In genomic region chr5:20680718-20681302, GRCh38 we compare ENCODE assay signal across 30 cellular contexts.
A peak's percentile ranks its signal among the peaks of the same experiment; 100 is the strongest.
DNase-seq lines count a peak whose midpoint lies in the region; ATAC-seq and TF ChIP-seq lines count a peak whose summit lies in the region.
"Had no signal": no experiment of that assay in that cellular context is flagged by ENCODE, and none has a peak within 500 bp of the region (broad histone marks: within the 10 kb centered on the region; RNA-seq: fewer than 3 reads in every experiment).

No MANE protein-coding gene starts in this region.

- no peaks in the 10 kb centered on the region for H3K9me2 ChIP-seq in SU-DHL-6 (replicated peaks; ENCODE audit: insufficient read depth, low read length)

- DNase-seq in MCF 10A (ENCODE audit: unreplicated experiment) = peak; percentile 36
- no peak for DNase-seq in breast epithelium (ENCODE audit: low spot score in 2 of 2)
- DNase-seq in fibroblast of the aortic adventitia (ENCODE audit: low read depth) = peak; percentile 15
- DNase-seq in NOMO-1 treated with DMSO at 0.1 percent for 48 hours (lab: John Stamatoyannopoulos, UW; ENCODE audit: unreplicated experiment) = no peak
- no peak for DNase-seq in adrenal gland
- DNase-seq in anterior cingulate cortex (lab: John Stamatoyannopoulos, UW) = no peak
- DNase-seq: activated CD8-positive, alpha-beta memory T cell treated with anti-CD3 and anti-CD28 coated beads, Interleukin-2, amount 10 ng/mL, durations not matched to agents 7 days and 5 days; activated naive CD4-positive, alpha-beta T cell treated with anti-CD3 and anti-CD28 coated beads, Interleukin-2, amount 10 ng/mL, durations not matched to agents 7 days and 5 days; AML-193; amniotic stem cell; caudate nucleus; CD4-positive, alpha-beta T cell; hippocampal formation; KG1; naive B cell; NCI-H1436; NCI-H2107; nucleus accumbens; PC-3; psoas muscle; SHP77; stimulated activated CD4-positive, alpha-beta T cell treated with anti-CD3 and anti-CD28 coated beads, Interleukin-15, amount 100 ng/mL, for 24 hours; stimulated activated naive B cell treated with anti-CD40 and anti-IgM and Interleukin-4, amounts not matched to agents 10 μg/mL and 1 μg/mL and 100 μg/mL, for 72 hours; T-helper 9 cell had no signal

- CTCF ChIA-PET in MCF 10A (lab: Yijun Ruan, JAX) = no interaction called here

- POLR2A ChIA-PET in MCF 10A (lab: Yijun Ruan, JAX) = no interaction called here

- no peak overlapping the region for H3K4me2 ChIP-seq in SU-DHL-6 (ENCODE audit: low read depth, low read length, poor library complexity, severe bottlenecking)

- H3K9me3 ChIP-seq in breast epithelium = no peaks in the 10 kb centered on the region
- H3K9me3 ChIP-seq in SU-DHL-6 (ENCODE audit: insufficient read depth, low read length) = no peaks in the 10 kb centered on the region
- no peaks in the 10 kb centered on the region for H3K9me3 ChIP-seq in adrenal gland (replicated peaks in 1 of 3)
- H3K9me3 ChIP-seq: gastroesophageal sphincter, psoas muscle had no signal

- H3K4me3 ChIP-seq in breast epithelium = no peak overlapping the region
- no peak overlapping the region for H3K4me3 ChIP-seq in SU-DHL-6 (ENCODE audit: insufficient read depth, low read length, poor library complexity, severe bottlenecking)
- no peak overlapping the region for H3K4me3 ChIP-seq in fibroblast of the aortic adventitia (ENCODE audit: low read depth, low read length)
- no peak overlapping the region for H3K4me3 ChIP-seq in adrenal gland
- H3K4me3 ChIP-seq: gastroesophageal sphincter, GM12878, psoas muscle had no signal

- H3K9me3 Mint-ChIP-seq in MCF 10A (ENCODE audit: unreplicated experiment) = no peaks in the 10 kb centered on the region
- H3K9me3 Mint-ChIP-seq: stimulated activated naive B cell treated with anti-CD40 and anti-IgM and Interleukin-4, amounts not matched to agents 10 μg/mL and 1 μg/mL and 100 μg/mL, for 72 hours had no signal

- no peak overlapping the region for H3K4me3 Mint-ChIP-seq in MCF 10A (ENCODE audit: unreplicated experiment)
- H3K4me3 Mint-ChIP-seq: activated CD8-positive, alpha-beta memory T cell treated with anti-CD3 and anti-CD28 coated beads, Interleukin-2, amount 10 ng/mL, durations not matched to agents 7 days and 5 days; activated naive CD4-positive, alpha-beta T cell treated with anti-CD3 and anti-CD28 coated beads, Interleukin-2, amount 10 ng/mL, durations not matched to agents 7 days and 5 days; CD4-positive, alpha-beta T cell; naive B cell; stimulated activated naive B cell treated with anti-CD40 and anti-IgM and Interleukin-4, amounts not matched to agents 10 μg/mL and 1 μg/mL and 100 μg/mL, for 72 hours had no signal

- 68 to 78% (median 70%) methylated on average over 5 of the region's 5 CpGs for WGBS in adrenal gland, 4 donors

- H3K36me3 ChIP-seq in breast epithelium = no peaks in the 10 kb centered on the region
- H3K36me3 ChIP-seq in SU-DHL-6 (ENCODE audit: low read length) = no peaks in the 10 kb centered on the region
- no peaks in the 10 kb centered on the region for H3K36me3 ChIP-seq in adrenal gland (replicated peaks in 1 of 2)
- H3K36me3 ChIP-seq: gastroesophageal sphincter had no signal

- no peak overlapping the region for H3K9ac ChIP-seq in SU-DHL-6 (ENCODE audit: low read length)

- H3K36me3 Mint-ChIP-seq in MCF 10A (ENCODE audit: insufficient read depth, unreplicated experiment) = no peaks in the 10 kb centered on the region
- H3K36me3 Mint-ChIP-seq: activated CD8-positive, alpha-beta memory T cell treated with anti-CD3 and anti-CD28 coated beads, Interleukin-2, amount 10 ng/mL, durations not matched to agents 7 days and 5 days; activated naive CD4-positive, alpha-beta T cell treated with anti-CD3 and anti-CD28 coated beads, Interleukin-2, amount 10 ng/mL, durations not matched to agents 7 days and 5 days; naive B cell; stimulated activated naive B cell treated with anti-CD40 and anti-IgM and Interleukin-4, amounts not matched to agents 10 μg/mL and 1 μg/mL and 100 μg/mL, for 72 hours had no signal

- H3F3A ChIP-seq in SU-DHL-6 (ENCODE audit: insufficient read depth) = no peaks in the 10 kb centered on the region

- H3K79me2 ChIP-seq in SU-DHL-6 (ENCODE audit: insufficient read depth, low read length) = no peaks in the 10 kb centered on the region

- H3K4me1 ChIP-seq in breast epithelium = no peaks in the 10 kb centered on the region
- H3K4me1 ChIP-seq in adrenal gland (replicated peaks in 1 of 2) = no peaks in the 10 kb centered on the region
- H3K4me1 ChIP-seq: gastroesophageal sphincter, psoas muscle had no signal

- TF ChIP-seq CTCF in MCF 10A (IDR thresholded peaks at IDR 0.05; ENCODE audit: unreplicated experiment) (no peak), breast epithelium (IDR thresholded peaks at IDR 0.05) (no peak), SU-DHL-6 (IDR thresholded peaks at IDR 0.05; ENCODE audit: insufficient read depth, low read length, poor library complexity, severe bottlenecking) (no peak), fibroblast of the aortic adventitia (IDR thresholded peaks at IDR 0.05; ENCODE audit: insufficient read depth, low read length) (no peak), adrenal gland (IDR thresholded peaks at IDR 0.05) (no peak)

- ATAC-seq in HG03045 (IDR thresholded peaks at IDR 0.05; ENCODE audit: unreplicated experiment) = no peak
- ATAC-seq: activated CD8-positive, alpha-beta memory T cell treated with anti-CD3 and anti-CD28 coated beads, Interleukin-2, amount 10 ng/mL, durations not matched to agents 7 days and 5 days; gastroesophageal sphincter; GM12878; left lobe of liver; PC-3; psoas muscle; stimulated activated naive B cell treated with anti-CD40 and anti-IgM and Interleukin-4, amounts not matched to agents 10 μg/mL and 1 μg/mL and 100 μg/mL, for 72 hours had no signal

- H3K27ac Mint-ChIP-seq in MCF 10A (ENCODE audit: low read depth, unreplicated experiment) = no peak overlapping the region
- H3K27ac Mint-ChIP-seq: activated CD8-positive, alpha-beta memory T cell treated with anti-CD3 and anti-CD28 coated beads, Interleukin-2, amount 10 ng/mL, durations not matched to agents 7 days and 5 days; activated naive CD4-positive, alpha-beta T cell treated with anti-CD3 and anti-CD28 coated beads, Interleukin-2, amount 10 ng/mL, durations not matched to agents 7 days and 5 days; CD4-positive, alpha-beta T cell; naive B cell; stimulated activated naive B cell treated with anti-CD40 and anti-IgM and Interleukin-4, amounts not matched to agents 10 μg/mL and 1 μg/mL and 100 μg/mL, for 72 hours had no signal

- H3K4me1 Mint-ChIP-seq in MCF 10A (ENCODE audit: insufficient read depth, unreplicated experiment) = peaks cover 18% of the 10 kb centered on the region
- H3K4me1 Mint-ChIP-seq: activated CD8-positive, alpha-beta memory T cell treated with anti-CD3 and anti-CD28 coated beads, Interleukin-2, amount 10 ng/mL, durations not matched to agents 7 days and 5 days; activated naive CD4-positive, alpha-beta T cell treated with anti-CD3 and anti-CD28 coated beads, Interleukin-2, amount 10 ng/mL, durations not matched to agents 7 days and 5 days; naive B cell; stimulated activated naive B cell treated with anti-CD40 and anti-IgM and Interleukin-4, amounts not matched to agents 10 μg/mL and 1 μg/mL and 100 μg/mL, for 72 hours had no signal

- intact Hi-C loops in MCF 10A (cut with micrococcal nuclease) = no loop called here
- intact Hi-C loops in breast epithelium (cut with DNase I; ENCODE audit: low total_unique reads) = no loop called here
- intact Hi-C loops in adrenal gland (cut with DNase I) = no loop called here

- no peak overlapping the region for H3K27ac ChIP-seq in breast epithelium
- no peak overlapping the region for H3K27ac ChIP-seq in SU-DHL-6 (ENCODE audit: low read depth, low read length)
- H3K27ac ChIP-seq in adrenal gland = no peak overlapping the region
- H3K27ac ChIP-seq: 22Rv1, gastroesophageal sphincter, psoas muscle had no signal

- BruUV-seq in MCF 10A (replicated peaks; lab: Mats Ljungman, UMichigan) = no TSS peak

- H2AFZ ChIP-seq in SU-DHL-6 (ENCODE audit: low read depth, low read length, severe bottlenecking) = peak overlapping the region; percentile 43

- TF ChIP-seq POLR2A in breast epithelium (IDR thresholded peaks at IDR 0.05) (no peak), adrenal gland (IDR thresholded peaks at IDR 0.05) (no peak)

- no peaks in the 10 kb centered on the region for H4K20me1 ChIP-seq in SU-DHL-6 (ENCODE audit: low read depth, low read length)

- H3K27me3 ChIP-seq in breast epithelium (no peaks in the 10 kb centered on the region), SU-DHL-6 (ENCODE audit: low read length) (no peaks in the 10 kb centered on the region), adrenal gland (no peaks in the 10 kb centered on the region)
- H3K27me3 ChIP-seq: gastroesophageal sphincter had no signal

- H3K27me3 Mint-ChIP-seq in MCF 10A (ENCODE audit: insufficient read depth, unreplicated experiment) = no peaks in the 10 kb centered on the region
- H3K27me3 Mint-ChIP-seq: activated CD8-positive, alpha-beta memory T cell treated with anti-CD3 and anti-CD28 coated beads, Interleukin-2, amount 10 ng/mL, durations not matched to agents 7 days and 5 days; activated naive CD4-positive, alpha-beta T cell treated with anti-CD3 and anti-CD28 coated beads, Interleukin-2, amount 10 ng/mL, durations not matched to agents 7 days and 5 days; CD4-positive, alpha-beta T cell; naive B cell; stimulated activated naive B cell treated with anti-CD40 and anti-IgM and Interleukin-4, amounts not matched to agents 10 μg/mL and 1 μg/mL and 100 μg/mL, for 72 hours had no signal

Comparison
In these comparisons a context has a peak if more than half of its experiments do, and no peak if none do; other contexts are left out.
1. DNase-seq: peak in MCF 10A (single experiment) and fibroblast of the aortic adventitia (single experiment); none in breast epithelium (0 of 2), NOMO-1 treated with DMSO at 0.1 percent for 48 hours (single experiment), adrenal gland (0 of 7) and anterior cingulate cortex (0 of 58).